Comparison of ENCODE assay signal across 1 cellular context in the genomic region with DNA sequence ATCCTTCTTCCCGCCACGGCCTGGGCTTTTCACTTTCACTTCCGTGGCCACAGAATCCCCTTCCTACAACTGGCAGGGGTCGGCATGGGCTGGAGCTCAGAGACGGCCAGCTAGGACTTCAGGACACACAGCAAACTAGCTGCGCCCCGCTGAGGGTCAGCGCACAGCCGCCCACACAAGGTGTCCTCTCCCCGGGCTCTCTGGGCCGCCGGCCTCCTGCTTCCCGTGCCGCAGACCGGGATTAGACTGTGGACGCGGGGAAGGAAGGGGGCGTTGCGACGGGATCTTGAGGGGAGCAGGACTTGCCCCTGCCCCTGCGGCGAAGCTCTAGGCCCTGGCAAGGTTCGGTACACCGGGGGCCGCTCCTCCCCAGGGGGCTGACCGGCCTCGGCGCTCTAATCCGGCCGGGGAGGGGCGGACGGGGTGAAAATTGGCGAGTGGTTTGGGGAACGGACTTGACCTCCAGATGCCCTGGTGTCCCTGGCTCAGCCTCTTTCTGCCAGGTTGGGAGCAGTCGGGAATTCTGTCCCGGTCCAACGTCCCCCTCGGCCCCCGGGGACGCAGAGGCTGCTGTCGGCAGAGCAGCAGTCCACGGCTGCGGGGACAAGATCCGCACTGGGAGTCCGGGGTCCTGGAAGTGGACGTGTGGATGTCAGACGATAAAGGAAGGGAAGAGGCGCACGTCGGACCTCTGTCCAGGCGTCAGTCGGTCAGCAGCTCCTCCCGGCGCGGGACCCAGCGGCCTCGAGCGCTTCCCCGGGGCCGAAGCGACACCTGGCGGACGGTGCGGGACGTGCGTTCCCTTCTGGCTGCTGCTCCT.
TF ChIP-seq lines count a peak whose summit lies in the region.

No MANE protein-coding gene starts in this region.

TF ChIP-seq in HepG2, 621 proteins besides CTCF, POLR2A, EP300 and RAD21 (continued from another document and continues in another):
- TF ChIP-seq, protein P1, sequence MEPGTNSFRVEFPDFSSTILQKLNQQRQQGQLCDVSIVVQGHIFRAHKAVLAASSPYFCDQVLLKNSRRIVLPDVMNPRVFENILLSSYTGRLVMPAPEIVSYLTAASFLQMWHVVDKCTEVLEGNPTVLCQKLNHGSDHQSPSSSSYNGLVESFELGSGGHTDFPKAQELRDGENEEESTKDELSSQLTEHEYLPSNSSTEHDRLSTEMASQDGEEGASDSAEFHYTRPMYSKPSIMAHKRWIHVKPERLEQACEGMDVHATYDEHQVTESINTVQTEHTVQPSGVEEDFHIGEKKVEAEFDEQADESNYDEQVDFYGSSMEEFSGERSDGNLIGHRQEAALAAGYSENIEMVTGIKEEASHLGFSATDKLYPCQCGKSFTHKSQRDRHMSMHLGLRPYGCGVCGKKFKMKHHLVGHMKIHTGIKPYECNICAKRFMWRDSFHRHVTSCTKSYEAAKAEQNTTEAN (CRISPR knock-in tag; conservative IDR thresholded peaks at IDR 0.05): no peak
- TF ChIP-seq, protein P2, sequence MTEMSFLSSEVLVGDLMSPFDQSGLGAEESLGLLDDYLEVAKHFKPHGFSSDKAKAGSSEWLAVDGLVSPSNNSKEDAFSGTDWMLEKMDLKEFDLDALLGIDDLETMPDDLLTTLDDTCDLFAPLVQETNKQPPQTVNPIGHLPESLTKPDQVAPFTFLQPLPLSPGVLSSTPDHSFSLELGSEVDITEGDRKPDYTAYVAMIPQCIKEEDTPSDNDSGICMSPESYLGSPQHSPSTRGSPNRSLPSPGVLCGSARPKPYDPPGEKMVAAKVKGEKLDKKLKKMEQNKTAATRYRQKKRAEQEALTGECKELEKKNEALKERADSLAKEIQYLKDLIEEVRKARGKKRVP (CRISPR knock-in tag; IDR thresholded peaks at IDR 0.05): no peak
- TF ChIP-seq CBX1 (IDR thresholded peaks at IDR 0.05; ENCODE audit: low read depth): no peak
- TF ChIP-seq, protein P3, sequence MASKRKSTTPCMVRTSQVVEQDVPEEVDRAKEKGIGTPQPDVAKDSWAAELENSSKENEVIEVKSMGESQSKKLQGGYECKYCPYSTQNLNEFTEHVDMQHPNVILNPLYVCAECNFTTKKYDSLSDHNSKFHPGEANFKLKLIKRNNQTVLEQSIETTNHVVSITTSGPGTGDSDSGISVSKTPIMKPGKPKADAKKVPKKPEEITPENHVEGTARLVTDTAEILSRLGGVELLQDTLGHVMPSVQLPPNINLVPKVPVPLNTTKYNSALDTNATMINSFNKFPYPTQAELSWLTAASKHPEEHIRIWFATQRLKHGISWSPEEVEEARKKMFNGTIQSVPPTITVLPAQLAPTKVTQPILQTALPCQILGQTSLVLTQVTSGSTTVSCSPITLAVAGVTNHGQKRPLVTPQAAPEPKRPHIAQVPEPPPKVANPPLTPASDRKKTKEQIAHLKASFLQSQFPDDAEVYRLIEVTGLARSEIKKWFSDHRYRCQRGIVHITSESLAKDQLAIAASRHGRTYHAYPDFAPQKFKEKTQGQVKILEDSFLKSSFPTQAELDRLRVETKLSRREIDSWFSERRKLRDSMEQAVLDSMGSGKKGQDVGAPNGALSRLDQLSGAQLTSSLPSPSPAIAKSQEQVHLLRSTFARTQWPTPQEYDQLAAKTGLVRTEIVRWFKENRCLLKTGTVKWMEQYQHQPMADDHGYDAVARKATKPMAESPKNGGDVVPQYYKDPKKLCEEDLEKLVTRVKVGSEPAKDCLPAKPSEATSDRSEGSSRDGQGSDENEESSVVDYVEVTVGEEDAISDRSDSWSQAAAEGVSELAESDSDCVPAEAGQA (IDR thresholded peaks at IDR 0.05; ENCODE audit: low read depth): no peak
- TF ChIP-seq, protein P3 (CRISPR knock-in tag; IDR thresholded peaks at IDR 0.05; ENCODE audit: borderline replicate concordance): no peak
- TF ChIP-seq, protein P4, sequence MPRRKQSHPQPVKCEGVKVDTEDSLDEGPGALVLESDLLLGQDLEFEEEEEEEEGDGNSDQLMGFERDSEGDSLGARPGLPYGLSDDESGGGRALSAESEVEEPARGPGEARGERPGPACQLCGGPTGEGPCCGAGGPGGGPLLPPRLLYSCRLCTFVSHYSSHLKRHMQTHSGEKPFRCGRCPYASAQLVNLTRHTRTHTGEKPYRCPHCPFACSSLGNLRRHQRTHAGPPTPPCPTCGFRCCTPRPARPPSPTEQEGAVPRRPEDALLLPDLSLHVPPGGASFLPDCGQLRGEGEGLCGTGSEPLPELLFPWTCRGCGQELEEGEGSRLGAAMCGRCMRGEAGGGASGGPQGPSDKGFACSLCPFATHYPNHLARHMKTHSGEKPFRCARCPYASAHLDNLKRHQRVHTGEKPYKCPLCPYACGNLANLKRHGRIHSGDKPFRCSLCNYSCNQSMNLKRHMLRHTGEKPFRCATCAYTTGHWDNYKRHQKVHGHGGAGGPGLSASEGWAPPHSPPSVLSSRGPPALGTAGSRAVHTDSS (CRISPR knock-in tag; conservative IDR thresholded peaks at IDR 0.05): no peak
- no peak for TF ChIP-seq JDP2 (CRISPR knock-in tag; IDR thresholded peaks at IDR 0.05; ENCODE audit: borderline replicate concordance)
- TF ChIP-seq, protein P5, sequence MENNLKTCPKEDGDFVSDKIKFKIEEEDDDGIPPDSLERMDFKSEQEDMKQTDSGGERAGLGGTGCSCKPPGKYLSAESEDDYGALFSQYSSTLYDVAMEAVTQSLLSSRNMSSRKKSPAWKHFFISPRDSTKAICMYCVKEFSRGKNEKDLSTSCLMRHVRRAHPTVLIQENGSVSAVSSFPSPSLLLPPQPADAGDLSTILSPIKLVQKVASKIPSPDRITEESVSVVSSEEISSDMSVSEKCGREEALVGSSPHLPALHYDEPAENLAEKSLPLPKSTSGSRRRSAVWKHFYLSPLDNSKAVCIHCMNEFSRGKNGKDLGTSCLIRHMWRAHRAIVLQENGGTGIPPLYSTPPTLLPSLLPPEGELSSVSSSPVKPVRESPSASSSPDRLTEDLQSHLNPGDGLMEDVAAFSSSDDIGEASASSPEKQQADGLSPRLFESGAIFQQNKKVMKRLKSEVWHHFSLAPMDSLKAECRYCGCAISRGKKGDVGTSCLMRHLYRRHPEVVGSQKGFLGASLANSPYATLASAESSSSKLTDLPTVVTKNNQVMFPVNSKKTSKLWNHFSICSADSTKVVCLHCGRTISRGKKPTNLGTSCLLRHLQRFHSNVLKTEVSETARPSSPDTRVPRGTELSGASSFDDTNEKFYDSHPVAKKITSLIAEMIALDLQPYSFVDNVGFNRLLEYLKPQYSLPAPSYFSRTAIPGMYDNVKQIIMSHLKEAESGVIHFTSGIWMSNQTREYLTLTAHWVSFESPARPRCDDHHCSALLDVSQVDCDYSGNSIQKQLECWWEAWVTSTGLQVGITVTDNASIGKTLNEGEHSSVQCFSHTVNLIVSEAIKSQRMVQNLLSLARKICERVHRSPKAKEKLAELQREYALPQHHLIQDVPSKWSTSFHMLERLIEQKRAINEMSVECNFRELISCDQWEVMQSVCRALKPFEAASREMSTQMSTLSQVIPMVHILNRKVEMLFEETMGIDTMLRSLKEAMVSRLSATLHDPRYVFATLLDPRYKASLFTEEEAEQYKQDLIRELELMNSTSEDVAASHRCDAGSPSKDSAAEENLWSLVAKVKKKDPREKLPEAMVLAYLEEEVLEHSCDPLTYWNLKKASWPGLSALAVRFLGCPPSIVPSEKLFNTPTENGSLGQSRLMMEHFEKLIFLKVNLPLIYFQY (CRISPR knock-in tag; IDR thresholded peaks at IDR 0.05; ENCODE audit: borderline replicate concordance): no peak
- TF ChIP-seq TBX2 (CRISPR knock-in tag; IDR thresholded peaks at IDR 0.05; ENCODE audit: borderline replicate concordance): no peak
- TF ChIP-seq U2AF2 (IDR thresholded peaks at IDR 0.05; ENCODE audit: low read depth, low read length): no peak
- TF ChIP-seq, protein P6, sequence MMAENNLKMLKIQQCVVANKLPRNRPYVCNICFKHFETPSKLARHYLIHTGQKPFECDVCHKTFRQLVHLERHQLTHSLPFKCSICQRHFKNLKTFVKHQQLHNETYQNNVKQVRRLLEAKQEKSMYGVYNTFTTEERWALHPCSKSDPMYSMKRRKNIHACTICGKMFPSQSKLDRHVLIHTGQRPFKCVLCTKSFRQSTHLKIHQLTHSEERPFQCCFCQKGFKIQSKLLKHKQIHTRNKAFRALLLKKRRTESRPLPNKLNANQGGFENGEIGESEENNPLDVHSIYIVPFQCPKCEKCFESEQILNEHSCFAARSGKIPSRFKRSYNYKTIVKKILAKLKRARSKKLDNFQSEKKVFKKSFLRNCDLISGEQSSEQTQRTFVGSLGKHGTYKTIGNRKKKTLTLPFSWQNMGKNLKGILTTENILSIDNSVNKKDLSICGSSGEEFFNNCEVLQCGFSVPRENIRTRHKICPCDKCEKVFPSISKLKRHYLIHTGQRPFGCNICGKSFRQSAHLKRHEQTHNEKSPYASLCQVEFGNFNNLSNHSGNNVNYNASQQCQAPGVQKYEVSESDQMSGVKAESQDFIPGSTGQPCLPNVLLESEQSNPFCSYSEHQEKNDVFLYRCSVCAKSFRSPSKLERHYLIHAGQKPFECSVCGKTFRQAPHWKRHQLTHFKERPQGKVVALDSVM (CRISPR knock-in tag; IDR thresholded peaks at IDR 0.05): no peak
- TF ChIP-seq SAP130 (CRISPR knock-in tag; IDR thresholded peaks at IDR 0.05; ENCODE audit: low read depth): no peak
- TF ChIP-seq ZNF570 (CRISPR knock-in tag; IDR thresholded peaks at IDR 0.05; ENCODE audit: borderline replicate concordance): no peak
- TF ChIP-seq, protein P7, sequence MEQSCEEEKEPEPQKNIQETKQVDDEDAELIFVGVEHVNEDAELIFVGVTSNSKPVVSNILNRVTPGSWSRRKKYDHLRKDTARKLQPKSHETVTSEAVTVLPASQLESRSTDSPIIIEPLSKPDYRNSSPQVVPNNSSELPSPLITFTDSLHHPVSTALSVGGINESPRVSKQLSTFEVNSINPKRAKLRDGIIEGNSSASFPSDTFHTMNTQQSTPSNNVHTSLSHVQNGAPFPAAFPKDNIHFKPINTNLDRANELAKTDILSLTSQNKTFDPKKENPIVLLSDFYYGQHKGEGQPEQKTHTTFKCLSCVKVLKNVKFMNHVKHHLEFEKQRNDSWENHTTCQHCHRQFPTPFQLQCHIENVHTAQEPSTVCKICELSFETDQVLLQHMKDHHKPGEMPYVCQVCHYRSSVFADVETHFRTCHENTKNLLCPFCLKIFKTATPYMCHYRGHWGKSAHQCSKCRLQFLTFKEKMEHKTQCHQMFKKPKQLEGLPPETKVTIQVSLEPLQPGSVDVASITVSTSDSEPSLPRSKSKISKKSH (CRISPR knock-in tag; IDR thresholded peaks at IDR 0.05; ENCODE audit: borderline replicate concordance): no peak
- no peak for TF ChIP-seq ZNF749 (CRISPR knock-in tag; IDR thresholded peaks at IDR 0.05; ENCODE audit: borderline replicate concordance)
- TF ChIP-seq ZNF263 (CRISPR knock-in tag; IDR thresholded peaks at IDR 0.05): peak; percentile 68; the same call in 1 of the 2 replicates
- TF ChIP-seq, protein P8, sequence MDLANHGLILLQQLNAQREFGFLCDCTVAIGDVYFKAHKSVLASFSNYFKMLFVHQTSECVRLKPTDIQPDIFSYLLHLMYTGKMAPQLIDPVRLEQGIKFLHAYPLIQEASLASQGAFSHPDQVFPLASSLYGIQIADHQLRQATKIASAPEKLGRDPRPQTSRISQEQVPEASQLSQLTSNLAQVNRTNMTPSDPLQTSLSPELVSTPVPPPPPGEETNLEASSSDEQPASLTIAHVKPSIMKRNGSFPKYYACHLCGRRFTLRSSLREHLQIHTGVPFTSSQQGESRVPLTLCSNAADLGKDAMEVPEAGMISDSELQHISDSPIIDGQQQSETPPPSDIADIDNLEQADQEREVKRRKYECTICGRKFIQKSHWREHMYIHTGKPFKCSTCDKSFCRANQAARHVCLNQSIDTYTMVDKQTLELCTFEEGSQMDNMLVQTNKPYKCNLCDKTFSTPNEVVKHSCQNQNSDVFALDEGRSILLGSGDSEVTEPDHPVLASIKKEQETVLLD (CRISPR knock-in tag; IDR thresholded peaks at IDR 0.05; ENCODE audit: low read depth): no peak
- TF ChIP-seq PRMT3 (CRISPR knock-in tag; IDR thresholded peaks at IDR 0.05; ENCODE audit: borderline replicate concordance, low read depth): no peak
- TF ChIP-seq, protein P9, sequence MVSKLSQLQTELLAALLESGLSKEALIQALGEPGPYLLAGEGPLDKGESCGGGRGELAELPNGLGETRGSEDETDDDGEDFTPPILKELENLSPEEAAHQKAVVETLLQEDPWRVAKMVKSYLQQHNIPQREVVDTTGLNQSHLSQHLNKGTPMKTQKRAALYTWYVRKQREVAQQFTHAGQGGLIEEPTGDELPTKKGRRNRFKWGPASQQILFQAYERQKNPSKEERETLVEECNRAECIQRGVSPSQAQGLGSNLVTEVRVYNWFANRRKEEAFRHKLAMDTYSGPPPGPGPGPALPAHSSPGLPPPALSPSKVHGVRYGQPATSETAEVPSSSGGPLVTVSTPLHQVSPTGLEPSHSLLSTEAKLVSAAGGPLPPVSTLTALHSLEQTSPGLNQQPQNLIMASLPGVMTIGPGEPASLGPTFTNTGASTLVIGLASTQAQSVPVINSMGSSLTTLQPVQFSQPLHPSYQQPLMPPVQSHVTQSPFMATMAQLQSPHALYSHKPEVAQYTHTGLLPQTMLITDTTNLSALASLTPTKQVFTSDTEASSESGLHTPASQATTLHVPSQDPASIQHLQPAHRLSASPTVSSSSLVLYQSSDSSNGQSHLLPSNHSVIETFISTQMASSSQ (IDR thresholded peaks at IDR 0.05; ENCODE audit: low read depth): no peak
- TF ChIP-seq, protein P9 (CRISPR knock-in tag; IDR thresholded peaks at IDR 0.05; ENCODE audit: borderline replicate concordance): no peak
- TF ChIP-seq ZEB1 (IDR thresholded peaks at IDR 0.05; ENCODE audit: insufficient replicate concordance, low read depth): no peak
